Comparison of ENCODE assay signal across 11 cellular contexts in the genomic region with DNA sequence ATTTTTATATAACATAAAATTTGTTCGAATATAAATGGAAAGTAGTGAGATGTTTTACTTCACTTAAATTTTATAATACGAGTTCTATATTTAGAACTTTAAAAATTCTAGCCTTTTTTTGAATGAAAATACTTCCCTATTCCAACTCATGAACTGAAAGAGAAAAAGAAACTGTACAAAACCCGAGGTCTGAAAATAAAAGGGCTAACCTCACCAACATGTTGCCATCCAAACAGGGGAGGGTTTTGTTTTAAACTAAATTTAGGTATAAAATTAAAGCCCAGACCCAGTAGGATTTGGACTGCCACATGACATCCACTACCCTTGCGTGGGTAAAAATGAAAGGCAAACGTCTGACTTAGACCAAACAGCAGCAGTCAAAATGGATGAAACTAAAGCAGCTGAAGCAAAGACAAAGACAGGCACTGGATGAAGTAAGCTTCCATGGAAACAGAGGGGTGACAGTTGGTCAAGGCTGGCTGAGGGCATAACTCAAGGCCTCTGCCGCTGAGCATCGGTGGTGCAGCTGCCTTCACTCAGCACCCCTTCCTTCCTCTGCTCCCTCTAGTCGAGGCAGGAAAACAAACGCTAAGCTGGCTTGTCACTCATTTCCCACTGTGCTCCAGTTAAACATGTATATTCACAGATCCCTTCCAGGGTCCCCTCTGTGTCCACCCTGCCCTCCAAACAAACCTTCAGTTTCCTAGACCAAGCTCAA. TPM values are rescaled to one million over a fixed set of nuclear protein-coding genes. Genes with fewer than 3 reads are reported as not detected.
DNase-seq lines count a peak whose midpoint lies in the region; ATAC-seq and TF ChIP-seq lines count a peak whose summit lies in the region.
"Had no signal": no experiment of that assay in that cellular context is flagged by ENCODE, and none has a peak within 500 bp of the region (broad histone marks: within the 10 kb centered on the region; RNA-seq: fewer than 3 reads in every experiment).

No MANE protein-coding gene starts in this region.

- peaks cover 29 to 99% (median 30%) of the 10 kb centered on the region in 3 donors for H3K4me1 ChIP-seq in gastroesophageal sphincter
- peaks cover 32 to 88% of the 10 kb centered on the region in 2 donors for H3K4me1 ChIP-seq in thoracic aorta (ENCODE audit: control insufficient read depth in 1 of 2, low read depth in 2 of 2)

- TF ChIP-seq CTCF in gastroesophageal sphincter (IDR thresholded peaks at IDR 0.05) (no peak), thoracic aorta (IDR thresholded peaks at IDR 0.05) (no peak)

- H3K4me3 ChIP-seq in gastroesophageal sphincter, result no peak overlapping the region
- peak overlapping the region; percentile 48 for H3K4me3 ChIP-seq in thoracic aorta

- H3K9me3 ChIP-seq in gastroesophageal sphincter, result no peaks in the 10 kb centered on the region
- no peaks in the 10 kb centered on the region for H3K9me3 ChIP-seq in thoracic aorta

- WGBS in gastroesophageal sphincter (ENCODE audit: low coverage in 1 of 2), 2 donors, result 19 to 24% methylated on average over 7 to 9 of the region's 9 CpGs

- peak; percentile 56 for ATAC-seq in HG03354 (IDR thresholded peaks at IDR 0.05; ENCODE audit: poor library complexity, severe bottlenecking, unreplicated experiment)
- ATAC-seq in gastroesophageal sphincter, result no peak
- no peak for ATAC-seq in thoracic aorta (ENCODE audit: insufficient number of reproducible peaks, low FRiP score, low read depth)

- H3K27ac ChIP-seq in gastroesophageal sphincter (peak overlapping the region; percentile 0 to 82 (median 71)), thoracic aorta (peak overlapping the region; percentile 12 to 61)

- TF ChIP-seq POLR2A in gastroesophageal sphincter (IDR thresholded peaks at IDR 0.05), result no peak

- no peak for TF ChIP-seq EP300 in gastroesophageal sphincter (IDR thresholded peaks at IDR 0.05)

- H3K27me3 ChIP-seq in gastroesophageal sphincter (no peaks in the 10 kb centered on the region), thoracic aorta (replicated peaks; ENCODE audit: insufficient read depth) (no peaks in the 10 kb centered on the region)

- H3K36me3 ChIP-seq in gastroesophageal sphincter (no peaks in the 10 kb centered on the region), thoracic aorta (no peaks in the 10 kb centered on the region)

- DNase-seq in SHP77 (lab: John Stamatoyannopoulos, UW), result peak; percentile 61 to 67
- DNase-seq in SHP77 treated with DMSO at 0.1 percent for 48 hours (lab: John Stamatoyannopoulos, UW), result no peak
- no peak for DNase-seq in thoracic aorta (ENCODE audit: low spot score)
- DNase-seq in cortex of kidney (lab: John Stamatoyannopoulos, UW), result no peak
- DNase-seq in HuH-7 (ENCODE audit: low spot score), result no peak
- DNase-seq in AG20443 (ENCODE audit: low spot score), result no peak
- DNase-seq: NCI-H524 treated with DMSO at 0.1 percent for 48 hours had no signal

RNA-seq across cellular contexts. Expression of a gene that starts 58.1 kb away (rescaled TPM):
- total RNA-seq in gastroesophageal sphincter (1 to 10 TPM in 3 of 4 donors, not detected in 1; 1.3 to 3.2 (median 2.2) TPM), thoracic aorta (not detected)
- total RNA-seq: dermis microvascular lymphatic vessel endothelial cell, lung microvascular endothelial cell had no signal

Comparison
In these comparisons a context has a peak if more than half of its experiments do, and no peak if none do; other contexts are left out.
1. DNase-seq: peak in SHP77 (2 of 2); none in SHP77 treated with DMSO at 0.1 percent for 48 hours (single experiment), thoracic aorta (single experiment), cortex of kidney (single experiment), HuH-7 (single experiment) and AG20443 (single experiment).